9 cellular contexts compared by ENCODE assay signal in genomic region chr5:149439899-149440655, GRCh38.
DNase-seq lines count a peak whose midpoint lies in the region; ATAC-seq and TF ChIP-seq lines count a peak whose summit lies in the region.
"Had no signal": no experiment of that assay in that cellular context is flagged by ENCODE, and none has a peak within 500 bp of the region (broad histone marks: within the 10 kb centered on the region; RNA-seq: fewer than 3 reads in every experiment).

No MANE protein-coding gene starts in this region.

- H3K27me3 ChIP-seq in esophagus (ENCODE audit: control insufficient read depth in 1 of 2, insufficient read depth in 2 of 2, low read length in 2 of 2) (no peaks in the 10 kb centered on the region), stomach smooth muscle (ENCODE audit: control insufficient read depth in 1 of 2, insufficient read depth in 2 of 2, low read length in 2 of 2) (no peaks in the 10 kb centered on the region)

- peaks cover 0 to 33% of the 10 kb centered on the region in 2 donors for H3K4me1 ChIP-seq in esophagus (ENCODE audit: control insufficient read depth in 2 of 2, insufficient read depth in 2 of 2, low read length in 1 of 2)
- peaks cover 47% of the 10 kb centered on the region for H3K4me1 ChIP-seq in stomach smooth muscle (ENCODE audit: control insufficient read depth, insufficient read depth, low read length)

- ATAC-seq in GM18861 (IDR thresholded peaks at IDR 0.05; ENCODE audit: unreplicated experiment) = no peak
- no peak for ATAC-seq in HG03432 (IDR thresholded peaks at IDR 0.05; ENCODE audit: unreplicated experiment)
- ATAC-seq: GM12878 had no signal

- H3K36me3 ChIP-seq in esophagus (ENCODE audit: control insufficient read depth in 2 of 2, insufficient read depth in 2 of 2, low read length in 1 of 2) (no peaks in the 10 kb centered on the region), stomach smooth muscle (ENCODE audit: control insufficient read depth in 2 of 2, insufficient read depth in 2 of 2, low read length in 2 of 2) (no peaks in the 10 kb centered on the region)

- H3K4me3 ChIP-seq in esophagus (ENCODE audit: low read depth in 1 of 2, low read length in 2 of 2) (peak overlapping the region in 1 of 2 donors; percentile 4), stomach smooth muscle (ENCODE audit: low read length in 2 of 2) (no peak overlapping the region)
- H3K4me3 ChIP-seq: GM12878 had no signal

- WGBS in esophagus, 2 donors = 33 to 47% methylated on average over 10 of the region's 10 CpGs

- H3K9ac ChIP-seq in stomach smooth muscle (ENCODE audit: low read length in 2 of 2) = peak overlapping the region in 1 of 2 donors; percentile 36

- peak; percentile 4 for DNase-seq in activated naive CD4-positive, alpha-beta T cell treated with Interleukin-2 at 50 U/mL for 16 hours
- no peak for DNase-seq in activated naive CD4-positive, alpha-beta T cell treated with anti-CD3 and anti-CD28 coated beads, Interleukin-2, amount 50 U/mL, for 16 hours
- DNase-seq in RPMI7951 (ENCODE audit: low read depth) = peak; percentile 58
- DNase-seq in erythroblast (lab: John Stamatoyannopoulos, UW) = no peak

- H3K9me3 ChIP-seq in esophagus (ENCODE audit: control insufficient read depth in 2 of 2, insufficient read depth in 1 of 2, low read depth in 1 of 2, low read length in 1 of 2) (peaks cover 0 to 2% of the 10 kb centered on the region in 2 donors), stomach smooth muscle (ENCODE audit: control insufficient read depth in 2 of 2, low read length in 2 of 2) (no peaks in the 10 kb centered on the region)

- H3K27ac ChIP-seq in esophagus (ENCODE audit: low read depth in 2 of 2, low read length in 1 of 2) (peak overlapping the region; percentile 95 to 96), stomach smooth muscle (ENCODE audit: low read length) (peak overlapping the region; percentile 31)

- TF ChIP-seq POLR2A in erythroblast (IDR thresholded peaks at IDR 0.05; ENCODE audit: low read length) = no peak

Comparison
In these comparisons a context has a peak if more than half of its experiments do, and no peak if none do; other contexts are left out.
1. DNase-seq: peak in activated naive CD4-positive, alpha-beta T cell treated with Interleukin-2 at 50 U/mL for 16 hours (single experiment) and RPMI7951 (single experiment); none in activated naive CD4-positive, alpha-beta T cell treated with anti-CD3 and anti-CD28 coated beads, Interleukin-2, amount 50 U/mL, for 16 hours (single experiment) and erythroblast (0 of 2).